Comparison of ENCODE assay signal across 1 cellular context in the genomic region with DNA sequence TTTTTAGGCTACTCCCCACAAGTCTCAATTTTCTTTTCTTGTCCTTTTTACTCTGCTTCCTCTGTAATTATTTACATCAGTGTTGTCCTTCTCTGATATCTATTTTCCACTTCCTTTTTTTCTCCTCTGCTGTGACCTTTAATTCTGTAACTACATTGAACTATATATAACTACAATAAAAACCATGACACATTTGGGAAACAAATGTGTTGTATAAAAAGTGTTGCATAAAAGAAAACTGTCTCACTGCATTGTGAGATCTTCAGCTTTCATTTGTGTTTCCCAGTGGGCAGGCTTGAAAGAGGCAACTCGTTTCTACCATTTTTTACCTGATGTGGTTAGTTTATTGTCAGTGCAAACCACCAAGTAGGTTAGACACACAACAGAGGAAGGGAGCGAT.
TF ChIP-seq lines count a peak whose summit lies in the region.

No MANE protein-coding gene starts in this region.

TF ChIP-seq in GM12878, 131 proteins besides CTCF, POLR2A, EP300 and RAD21 (continued from another document):
- TF ChIP-seq MTA2 (IDR thresholded peaks at IDR 0.05; ENCODE audit: low read depth) (peak; percentile 54; the same call in 1 of the 2 replicates), NR2F1 (conservative IDR thresholded peaks at IDR 0.05) (peak; percentile 43; the same call in 1 of the 2 replicates), BHLHE40 (IDR thresholded peaks at IDR 0.05; ENCODE audit: borderline replicate concordance in 1 of 2, low read depth in 2 of 2, low read length in 1 of 2) (peak in 1 of 2 experiments; percentile 20; a peak in 1 of 4 replicates), CHD1 (IDR thresholded peaks at IDR 0.05; ENCODE audit: low read depth, low read length) (no peak), CEBPB (IDR thresholded peaks at IDR 0.05; ENCODE audit: borderline replicate concordance in 1 of 2, low read depth in 2 of 2, low read length in 2 of 2) (no peak), IKZF1 (conservative IDR thresholded peaks at IDR 0.05) (0 out of 2 replicates have a peak, but pooled peaks have one; percentile 19), GATAD2B (conservative IDR thresholded peaks at IDR 0.05; ENCODE audit: low read depth) (no peak), IKZF2 (IDR thresholded peaks at IDR 0.05) (peak; percentile 46 to 58; a peak in 1 of 4 replicates), TCF12 (IDR thresholded peaks at IDR 0.05; ENCODE audit: low read depth, low read length) (no peak), CREB1 (IDR thresholded peaks at IDR 0.05; ENCODE audit: low read depth) (no peak), DPF2 (IDR thresholded peaks at IDR 0.05) (0 out of 2 replicates have a peak, but pooled peaks have one; percentile 9), MEF2B (IDR thresholded peaks at IDR 0.05; ENCODE audit: partially characterized antibody, poor library complexity, severe bottlenecking) (peak; percentile 47)
- TF ChIP-seq, protein P1, sequence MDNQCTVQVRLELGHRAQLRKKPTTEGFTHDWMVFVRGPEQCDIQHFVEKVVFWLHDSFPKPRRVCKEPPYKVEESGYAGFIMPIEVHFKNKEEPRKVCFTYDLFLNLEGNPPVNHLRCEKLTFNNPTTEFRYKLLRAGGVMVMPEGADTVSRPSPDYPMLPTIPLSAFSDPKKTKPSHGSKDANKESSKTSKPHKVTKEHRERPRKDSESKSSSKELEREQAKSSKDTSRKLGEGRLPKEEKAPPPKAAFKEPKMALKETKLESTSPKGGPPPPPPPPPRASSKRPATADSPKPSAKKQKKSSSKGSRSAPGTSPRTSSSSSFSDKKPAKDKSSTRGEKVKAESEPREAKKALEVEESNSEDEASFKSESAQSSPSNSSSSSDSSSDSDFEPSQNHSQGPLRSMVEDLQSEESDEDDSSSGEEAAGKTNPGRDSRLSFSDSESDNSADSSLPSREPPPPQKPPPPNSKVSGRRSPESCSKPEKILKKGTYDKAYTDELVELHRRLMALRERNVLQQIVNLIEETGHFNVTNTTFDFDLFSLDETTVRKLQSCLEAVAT (IDR thresholded peaks at IDR 0.05), result 0 out of 2 replicates have a peak, but pooled peaks have one; percentile 14
- TF ChIP-seq, protein P2, sequence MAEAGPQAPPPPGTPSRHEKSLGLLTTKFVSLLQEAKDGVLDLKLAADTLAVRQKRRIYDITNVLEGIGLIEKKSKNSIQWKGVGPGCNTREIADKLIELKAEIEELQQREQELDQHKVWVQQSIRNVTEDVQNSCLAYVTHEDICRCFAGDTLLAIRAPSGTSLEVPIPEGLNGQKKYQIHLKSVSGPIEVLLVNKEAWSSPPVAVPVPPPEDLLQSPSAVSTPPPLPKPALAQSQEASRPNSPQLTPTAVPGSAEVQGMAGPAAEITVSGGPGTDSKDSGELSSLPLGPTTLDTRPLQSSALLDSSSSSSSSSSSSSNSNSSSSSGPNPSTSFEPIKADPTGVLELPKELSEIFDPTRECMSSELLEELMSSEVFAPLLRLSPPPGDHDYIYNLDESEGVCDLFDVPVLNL (IDR thresholded peaks at IDR 0.05; ENCODE audit: low read depth, low read length), result no peak
- TF ChIP-seq, protein P3, sequence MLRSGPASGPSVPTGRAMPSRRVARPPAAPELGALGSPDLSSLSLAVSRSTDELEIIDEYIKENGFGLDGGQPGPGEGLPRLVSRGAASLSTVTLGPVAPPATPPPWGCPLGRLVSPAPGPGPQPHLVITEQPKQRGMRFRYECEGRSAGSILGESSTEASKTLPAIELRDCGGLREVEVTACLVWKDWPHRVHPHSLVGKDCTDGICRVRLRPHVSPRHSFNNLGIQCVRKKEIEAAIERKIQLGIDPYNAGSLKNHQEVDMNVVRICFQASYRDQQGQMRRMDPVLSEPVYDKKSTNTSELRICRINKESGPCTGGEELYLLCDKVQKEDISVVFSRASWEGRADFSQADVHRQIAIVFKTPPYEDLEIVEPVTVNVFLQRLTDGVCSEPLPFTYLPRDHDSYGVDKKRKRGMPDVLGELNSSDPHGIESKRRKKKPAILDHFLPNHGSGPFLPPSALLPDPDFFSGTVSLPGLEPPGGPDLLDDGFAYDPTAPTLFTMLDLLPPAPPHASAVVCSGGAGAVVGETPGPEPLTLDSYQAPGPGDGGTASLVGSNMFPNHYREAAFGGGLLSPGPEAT (IDR thresholded peaks at IDR 0.05; ENCODE audit: low read depth), result peak; percentile 43; the same call in 1 of the 2 replicates
